In genomic region chr11:9266132-9266736, GRCh38 we compare ENCODE assay signal across 11 cellular contexts. TPM values are rescaled to one million over a fixed set of nuclear protein-coding genes. Genes with fewer than 3 reads are reported as not detected.
A peak's percentile ranks its signal among the peaks of the same experiment; 100 is the strongest.
DNase-seq lines count a peak whose midpoint lies in the region; ATAC-seq and TF ChIP-seq lines count a peak whose summit lies in the region.
"Had no signal": no experiment of that assay in that cellular context is flagged by ENCODE, and none has a peak within 500 bp of the region (broad histone marks: within the 10 kb centered on the region; RNA-seq: fewer than 3 reads in every experiment).

No MANE protein-coding gene starts in this region.

- H3K4me3 ChIP-seq in heart right ventricle: peak overlapping the region in 4 of 10 donors; percentile 75 to 99 (median 98)
- no peak overlapping the region for H3K4me3 ChIP-seq in body of pancreas
- H3K4me3 ChIP-seq in vagina: no peak overlapping the region

- H3K9me3 Mint-ChIP-seq in naive thymus-derived CD8-positive, alpha-beta T cell: no peaks in the 10 kb centered on the region

- DNase-seq in heart right ventricle: no peak
- no peak for DNase-seq in cardiac septum (ENCODE audit: low spot score)
- peak; percentile 33 to 59 (median 40) for DNase-seq in body of pancreas
- no peak for DNase-seq in naive thymus-derived CD8-positive, alpha-beta T cell
- DNase-seq in vagina (ENCODE audit: extremely low spot score in 2 of 2): no peak
- DNase-seq in hippocampal formation (lab: John Stamatoyannopoulos, UW): no peak
- DNase-seq: activated gamma-delta T cell treated with Interleukin-2 at 50 U/mL for 16 hours; NCI-H2081; stimulated activated CD4-positive, alpha-beta T cell treated with anti-CD3 and anti-CD28 coated beads, Interleukin-4, amount 100 ng/mL, for 4 hours had no signal

- H3K36me3 ChIP-seq in heart right ventricle (no peaks in the 10 kb centered on the region), body of pancreas (replicated peaks in 1 of 2; ENCODE audit: insufficient read depth in 1 of 2, low read depth in 2 of 2) (no peaks in the 10 kb centered on the region), vagina (no peaks in the 10 kb centered on the region)

- peak overlapping the region; percentile 79 to 92 (median 88) for H3K4me3 Mint-ChIP-seq in naive thymus-derived CD8-positive, alpha-beta T cell

- H3K27ac ChIP-seq in heart right ventricle (peak overlapping the region in 8 of 10 donors; percentile 91 to 100 (median 99)), body of pancreas (peak overlapping the region; percentile 95 to 99 (median 97)), vagina (peak overlapping the region; percentile 99)

- H3K9me3 ChIP-seq in heart right ventricle (no peaks in the 10 kb centered on the region), body of pancreas (no peaks in the 10 kb centered on the region), vagina (no peaks in the 10 kb centered on the region)

- H3K27me3 ChIP-seq in heart right ventricle: no peaks in the 10 kb centered on the region
- H3K27me3 ChIP-seq in body of pancreas: no peaks in the 10 kb centered on the region
- H3K27me3 ChIP-seq in vagina: no peaks in the 10 kb centered on the region

- TF ChIP-seq CTCF in heart right ventricle (IDR thresholded peaks at IDR 0.05) (no peak), body of pancreas (IDR thresholded peaks at IDR 0.05) (no peak), vagina (IDR thresholded peaks at IDR 0.05) (no peak)

- WGBS in heart right ventricle, 2 donors: 83 to 86% methylated on average over 13 of the region's 13 CpGs
- WGBS in body of pancreas, 2 donors: 52 to 57% methylated on average over 13 of the region's 13 CpGs

- intact Hi-C loops in heart right ventricle (cut with DNase I) (loop anchor here in 6 of 10 donors (5.0 to 10.0 kb wide), 5 partner anchors 46 to 96 kb away; partner anchors contain the start of gene TMEM41B (in 1 of the 6)), cardiac septum (cut with DNase I) (loop anchor here (5.0 kb wide), 3 partner anchors 46 to 96 kb away; partner anchors contain the start of gene TMEM41B), body of pancreas (cut with DNase I) (no loop called here), vagina (cut with DNase I) (no loop called here)

- H3K36me3 Mint-ChIP-seq in naive thymus-derived CD8-positive, alpha-beta T cell: no peaks in the 10 kb centered on the region

- peaks cover 0 to 1% (median 0%) of the 10 kb centered on the region in 5 donors for H3K27me3 Mint-ChIP-seq in naive thymus-derived CD8-positive, alpha-beta T cell

- no peak for ATAC-seq in heart right ventricle
- peak; percentile 52 for ATAC-seq in body of pancreas
- no peak for ATAC-seq in naive thymus-derived CD8-positive, alpha-beta T cell
- no peak for ATAC-seq in GM18867 (IDR thresholded peaks at IDR 0.05; ENCODE audit: unreplicated experiment)
- no peak for ATAC-seq in GM18502 (IDR thresholded peaks at IDR 0.05; ENCODE audit: poor library complexity, unreplicated experiment)

- H3K4me1 ChIP-seq in heart right ventricle (peaks cover 5 to 36% (median 27%) of the 10 kb centered on the region in 9 donors), body of pancreas (peaks cover 23% of the 10 kb centered on the region), vagina (peaks cover 17% of the 10 kb centered on the region)

- peaks cover 19 to 35% (median 30%) of the 10 kb centered on the region in 4 donors for H3K4me1 Mint-ChIP-seq in naive thymus-derived CD8-positive, alpha-beta T cell

- POLR2A ChIA-PET in naive thymus-derived CD8-positive, alpha-beta T cell (lab: Charles Lee): interaction anchor here (1.0 to 4.4 kb wide), 6 partner anchors 9 to 195 kb away, joined by 4 to 42 read pairs (median 12); partner anchors contain the start of gene ZNF143

- TF ChIP-seq POLR2A in body of pancreas (IDR thresholded peaks at IDR 0.05) (peak in 1 of 3 donors; percentile 3), vagina (IDR thresholded peaks at IDR 0.05) (no peak)

- peak overlapping the region; percentile 51 to 96 (median 86) for H3K27ac Mint-ChIP-seq in naive thymus-derived CD8-positive, alpha-beta T cell

RNA-seq across cellular contexts. Expression of gene DENND5A, which starts 1.1 kb away (rescaled TPM):
- total RNA-seq in heart right ventricle (100 to 1,000 TPM in 8 of 10 donors, 10 to 100 TPM in 2; 94.1 to 178 (median 122) TPM), cardiac septum (132 TPM), body of pancreas (10 to 100 TPM; 22.1 to 31.3 TPM), vagina (82.0 TPM)
- 10 to 100 TPM; 48.9 to 79.2 TPM for polyA plus RNA-seq in heart right ventricle
- 100 to 1,000 TPM; 119 to 122 TPM for total RNA-seq in naive thymus-derived CD8-positive, alpha-beta T cell
- polyA plus RNA-seq in naive thymus-derived CD8-positive, alpha-beta T cell: 10 to 100 TPM; 26.4 to 65.3 (median 33.5) TPM

RNA-seq across cellular contexts. Expression of gene TMEM41B, which starts 48.2 kb away (rescaled TPM):
- total RNA-seq in heart right ventricle (10 to 100 TPM; 17.2 to 25.1 (median 20.8) TPM), cardiac septum (18.2 TPM), body of pancreas (10 to 100 TPM; 25.4 to 35.9 TPM), vagina (18.9 TPM)
- 10 to 100 TPM; 11.6 to 19.6 TPM for polyA plus RNA-seq in heart right ventricle
- 10 to 100 TPM; 78.6 to 84.9 TPM for total RNA-seq in naive thymus-derived CD8-positive, alpha-beta T cell
- polyA plus RNA-seq in naive thymus-derived CD8-positive, alpha-beta T cell: 10 to 100 TPM in 1 of 3 donors, 1 to 10 TPM in 2; 7.4 to 16.3 (median 7.5) TPM

Comparison
In these comparisons a context has a peak if more than half of its experiments do, and no peak if none do; other contexts are left out.
1. DNase-seq: peak in body of pancreas (4 of 4); none in heart right ventricle (0 of 2), cardiac septum (single experiment), naive thymus-derived CD8-positive, alpha-beta T cell (0 of 10), vagina (0 of 2) and hippocampal formation (0 of 2).
2. intact Hi-C loops: an anchor here in heart right ventricle (5.0 to 10.0 kb wide) and cardiac septum (5.0 kb wide); none called in body of pancreas and vagina.
3. Peak in every context shown above with its lines, with median percentiles within 50 percentile points of each other: H3K27ac ChIP-seq.